19 cellular contexts compared by ENCODE assay signal in genomic region chr11:105236631-105237030, GRCh38.
A peak's percentile ranks its signal among the peaks of the same experiment; 100 is the strongest.
DNase-seq lines count a peak whose midpoint lies in the region; ATAC-seq and TF ChIP-seq lines count a peak whose summit lies in the region.
"Had no signal": no experiment of that assay in that cellular context is flagged by ENCODE, and none has a peak within 500 bp of the region (broad histone marks: within the 10 kb centered on the region; RNA-seq: fewer than 3 reads in every experiment).

No MANE protein-coding gene starts in this region.

- H3K4me3 ChIP-seq in AG04450 (ENCODE audit: low read depth, low read length) (no peak overlapping the region), fibroblast of pulmonary artery (replicated peaks; ENCODE audit: low read depth, low read length) (no peak overlapping the region)
- H3K4me3 ChIP-seq: right atrium auricular region, suprapubic skin had no signal

- POLR2A ChIA-PET in AG04450 (lab: Yijun Ruan, JAX) = interaction anchor here (1.3 kb wide), 1 partner anchor 190 kb away, joined by 3 read pairs; no protein-coding TSS in a partner anchor

- no peak overlapping the region for H3K27ac ChIP-seq in AG04450 (ENCODE audit: low read depth, low read length)
- H3K27ac ChIP-seq: C4-2B, right atrium auricular region, RWPE1, suprapubic skin had no signal

- H3K9me3 ChIP-seq in AG04450 (ENCODE audit: control insufficient read depth, insufficient read depth, low read length) = no peaks in the 10 kb centered on the region
- H3K9me3 ChIP-seq: right atrium auricular region, suprapubic skin had no signal

- no peaks in the 10 kb centered on the region for H3K27me3 ChIP-seq in AG04450 (ENCODE audit: control insufficient read depth, insufficient read depth, low read length)
- H3K27me3 ChIP-seq: right atrium auricular region, suprapubic skin had no signal

- no peak for ATAC-seq in sciatic nerve
- ATAC-seq in HG03354 (IDR thresholded peaks at IDR 0.05; ENCODE audit: poor library complexity, severe bottlenecking, unreplicated experiment) = no peak
- no peak for ATAC-seq in HG03045 (IDR thresholded peaks at IDR 0.05; ENCODE audit: unreplicated experiment)
- ATAC-seq: activated CD4-positive, alpha-beta T cell treated with anti-CD3 and anti-CD28 coated beads for 36 hours; activated T-helper 17 cell treated with anti-CD3 and anti-CD28 coated beads, Interleukin-2, amount 50 U/mL, for 72 hours; naive thymus-derived CD4-positive, alpha-beta T cell had no signal

- no peak for TF ChIP-seq CTCF in AG04450 (IDR thresholded peaks at IDR 0.05; ENCODE audit: low read depth, low read length)
- no peak for TF ChIP-seq CTCF in fibroblast of pulmonary artery (IDR thresholded peaks at IDR 0.05; ENCODE audit: low read length, missing control alignments)

- intact Hi-C loops in sciatic nerve (cut with DNase I) = no loop called here

- CTCF ChIA-PET in AG04450 (lab: Charles Lee) = no interaction called here

- DNase-seq in AG04450 (ENCODE audit: low read depth, low spot score) = peak; percentile 65
- peak; percentile 56 for DNase-seq in HCEC 1CT
- DNase-seq in amniotic epithelial cell (ENCODE audit: low read depth) = peak; percentile 79
- peak; percentile 39 for DNase-seq in fibroblast of pulmonary artery (ENCODE audit: low read depth)
- DNase-seq in sciatic nerve (ENCODE audit: low spot score) = no peak
- DNase-seq in amygdala (lab: John Stamatoyannopoulos, UW) = no peak
- DNase-seq: activated CD4-positive, alpha-beta T cell treated with anti-CD3 and anti-CD28 coated beads for 36 hours; activated naive CD8-positive, alpha-beta T cell treated with anti-CD3 and anti-CD28 coated beads for 36 hours; dermis blood vessel endothelial cell; naive thymus-derived CD4-positive, alpha-beta T cell; NCI-H2081 treated with DMSO at 0.1 percent for 48 hours; NCI-H510A had no signal

Comparison
In these comparisons a context has a peak if more than half of its experiments do, and no peak if none do; other contexts are left out.
1. DNase-seq: peak in AG04450 (single experiment), HCEC 1CT (single experiment), amniotic epithelial cell (single experiment) and fibroblast of pulmonary artery (single experiment); none in sciatic nerve (single experiment) and amygdala (0 of 56).